Comparison of ENCODE assay signal across 1 cellular context in the genomic region with DNA sequence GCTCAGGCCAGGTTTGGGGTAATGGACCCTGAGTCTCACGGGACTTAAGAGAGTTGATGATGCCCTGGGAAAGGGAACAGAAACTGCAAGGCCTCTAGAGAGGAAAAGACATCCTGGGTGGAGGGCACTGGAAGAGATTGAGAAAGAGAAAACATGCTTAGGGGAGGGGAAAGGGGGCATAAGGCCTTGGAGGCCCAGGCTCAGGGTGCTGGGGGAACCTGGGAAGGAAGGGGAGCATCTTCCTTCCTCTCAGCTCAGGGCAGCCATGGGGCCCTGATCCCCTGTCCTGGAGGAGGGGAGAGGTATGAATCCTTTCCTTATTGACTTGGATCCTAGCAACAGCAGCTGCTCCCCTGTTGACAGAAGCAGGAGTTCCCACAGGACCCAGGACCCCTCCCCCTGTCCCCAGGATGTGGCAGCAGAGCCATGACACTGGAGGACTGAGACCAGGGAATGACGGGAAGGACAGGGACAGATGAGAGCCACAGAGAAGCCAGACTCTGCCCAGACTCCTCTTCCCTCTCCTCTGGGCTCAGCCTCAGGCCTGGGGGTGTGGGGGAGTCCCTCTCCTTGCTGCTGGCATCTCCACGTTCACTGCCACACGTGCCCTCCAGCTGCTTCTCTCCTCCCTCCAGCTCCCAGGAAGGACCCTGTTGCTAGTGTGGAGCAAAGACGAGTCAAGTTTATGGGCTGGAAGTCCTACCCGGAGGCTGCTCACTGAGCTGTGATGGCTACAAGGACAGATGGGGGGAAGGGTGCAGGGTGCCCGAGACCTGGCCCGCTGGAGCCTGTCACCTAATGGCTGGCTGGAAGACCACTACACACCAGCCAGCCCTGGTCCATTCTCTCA.
TF ChIP-seq lines count a peak whose summit lies in the region.

No MANE protein-coding gene starts in this region.

TF ChIP-seq in SK-N-SH treated with all-trans-retinoic acid at 6 μM for 48 hours, 23 proteins besides CTCF, POLR2A, EP300 and RAD21 (continued from another document):
- TF ChIP-seq POU6F1 (CRISPR knock-in tag; IDR thresholded peaks at IDR 0.05; ENCODE audit: borderline replicate concordance, low read depth) (no peak), TCF4 (CRISPR knock-in tag; IDR thresholded peaks at IDR 0.05; ENCODE audit: borderline replicate concordance) (no peak), BACH2 (CRISPR knock-in tag; IDR thresholded peaks at IDR 0.05; ENCODE audit: borderline replicate concordance) (no peak), ISL1 (CRISPR knock-in tag; IDR thresholded peaks at IDR 0.05) (no peak), CSDC2 (CRISPR knock-in tag; IDR thresholded peaks at IDR 0.05) (no peak), ZFP30 (CRISPR knock-in tag; IDR thresholded peaks at IDR 0.05) (no peak), ESRRG (CRISPR knock-in tag; IDR thresholded peaks at IDR 0.05) (no peak), PPARA (CRISPR knock-in tag; IDR thresholded peaks at IDR 0.05; ENCODE audit: borderline replicate concordance) (no peak), OSR1 (CRISPR knock-in tag; IDR thresholded peaks at IDR 0.05) (no peak), ARNTL (CRISPR knock-in tag; IDR thresholded peaks at IDR 0.05; ENCODE audit: borderline replicate concordance, low read depth) (no peak), CSRNP3 (CRISPR knock-in tag; IDR thresholded peaks at IDR 0.05) (no peak), ZNF565 (CRISPR knock-in tag; conservative IDR thresholded peaks at IDR 0.05; ENCODE audit: low read depth) (no peak), TOX (CRISPR knock-in tag; IDR thresholded peaks at IDR 0.05; ENCODE audit: borderline replicate concordance) (no peak), SNAI2 (CRISPR knock-in tag; IDR thresholded peaks at IDR 0.05) (no peak)
